In the genomic region with DNA sequence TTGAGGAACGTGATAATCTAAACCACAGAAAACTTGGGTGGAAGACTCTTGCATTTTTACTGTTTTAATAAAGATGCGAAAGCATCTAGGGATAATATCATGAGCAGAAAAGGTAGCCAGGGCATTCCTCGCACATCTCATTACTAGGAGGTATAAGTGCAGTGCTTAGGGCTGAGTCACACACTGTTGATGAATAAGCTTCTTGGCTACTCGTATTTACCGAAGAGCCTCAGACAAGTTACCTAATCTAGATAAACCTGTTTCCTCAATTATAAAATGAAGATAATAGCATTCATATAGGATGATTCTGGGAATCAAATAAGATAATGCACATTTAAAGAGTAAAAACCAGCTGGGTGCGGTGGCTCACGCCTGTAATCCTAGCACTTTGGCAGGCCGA, we compare ENCODE assay signal across 9 cellular contexts. TPM values are rescaled to one million over a fixed set of nuclear protein-coding genes. Genes with fewer than 3 reads are reported as not detected.
DNase-seq lines count a peak whose midpoint lies in the region; ATAC-seq and TF ChIP-seq lines count a peak whose summit lies in the region.
"Had no signal": no experiment of that assay in that cellular context is flagged by ENCODE, and none has a peak within 500 bp of the region (broad histone marks: within the 10 kb centered on the region; RNA-seq: fewer than 3 reads in every experiment).

No MANE protein-coding gene starts in this region.

- peaks cover 8% of the 10 kb centered on the region; the same call in 1 of the 2 replicates for H3K4me1 ChIP-seq in HUES6 (ENCODE audit: control insufficient read depth, insufficient read depth, low read length)
- no peaks in the 10 kb centered on the region for H3K4me1 ChIP-seq in testis

- 62 to 71% methylated on average over 8 of the region's 8 CpGs for WGBS in testis, 2 donors

- H3K9me3 ChIP-seq in HUES6 (ENCODE audit: control insufficient read depth, insufficient read depth, low read depth, low read length) (no peaks in the 10 kb centered on the region), testis (no peaks in the 10 kb centered on the region)

- TF ChIP-seq CTCF in Calu3 (IDR thresholded peaks at IDR 0.05; ENCODE audit: unreplicated experiment) (no peak), testis (IDR thresholded peaks at IDR 0.05) (no peak)

- peaks cover 21% of the 10 kb centered on the region for H3K27me3 ChIP-seq in HUES6 (ENCODE audit: control insufficient read depth, insufficient read depth, low read length)
- H3K27me3 ChIP-seq in testis = no peaks in the 10 kb centered on the region

- H3K36me3 ChIP-seq in HUES6 (ENCODE audit: control insufficient read depth, insufficient read depth, low read length) = peaks cover 22% of the 10 kb centered on the region
- no peaks in the 10 kb centered on the region for H3K36me3 ChIP-seq in testis (ENCODE audit: low read depth, missing control alignments)

- H3K4me3 ChIP-seq in HUES6 (ENCODE audit: low read depth, low read length) (peak overlapping the region; percentile 86; the same call in 1 of the 2 replicates), testis (peak overlapping the region in 1 of 2 donors; percentile 57)

- no peak overlapping the region for H3K27ac ChIP-seq in HUES6 (ENCODE audit: low read depth, low read length)
- no peak overlapping the region for H3K27ac ChIP-seq in testis

- no TSS peak for BruUV-seq in Calu3 (replicated peaks; lab: Mats Ljungman, UMichigan)

- H3K4me3 Mint-ChIP-seq in Calu3 (ENCODE audit: low read depth, unreplicated experiment) (peak overlapping the region; percentile 96), memory B cell (peak overlapping the region; percentile 96)

- ATAC-seq in memory B cell (ENCODE audit: low read depth) (no peak), GM18519 (IDR thresholded peaks at IDR 0.05; ENCODE audit: low FRiP score, unreplicated experiment) (no peak)

- DNase-seq in Calu3 (peak; percentile 60), amniotic epithelial cell (ENCODE audit: low read depth) (peak; percentile 52), memory B cell (ENCODE audit: low spot score in 2 of 2) (no peak), NCI-H345 (lab: John Stamatoyannopoulos, UW) (no peak), testis (no peak), hippocampal formation (lab: John Stamatoyannopoulos, UW) (no peak)

- H3K9me3 Mint-ChIP-seq in Calu3 (ENCODE audit: low read depth, unreplicated experiment) = no peaks in the 10 kb centered on the region
- no peaks in the 10 kb centered on the region for H3K9me3 Mint-ChIP-seq in memory B cell

- CTCF ChIA-PET in Calu3 (lab: Charles Lee) = interaction anchor here (0.5 to 2.5 kb wide), 7 partner anchors 19 to 279 kb away, joined by 3 to 27 read pairs (median 3); a partner anchor contains a TSS

- intact Hi-C loops in Calu3 (cut with micrococcal nuclease; ENCODE audit: unreplicated experiment) (loop anchor here (5.0 kb wide), 1 partner anchor 51 kb away; no protein-coding TSS in a partner anchor), testis (cut with DNase I; ENCODE audit: low total_unique reads) (no loop called here)

- TF ChIP-seq POLR2A in testis (IDR thresholded peaks at IDR 0.05) = no peak

- H3K27ac Mint-ChIP-seq in Calu3 (ENCODE audit: unreplicated experiment) (peak overlapping the region; percentile 80), memory B cell (peak overlapping the region; percentile 95)

- peaks cover 38% of the 10 kb centered on the region for H3K4me1 Mint-ChIP-seq in Calu3 (ENCODE audit: low read depth, unreplicated experiment)
- peaks cover 21% of the 10 kb centered on the region for H3K4me1 Mint-ChIP-seq in memory B cell

- H3K27me3 Mint-ChIP-seq in Calu3 (ENCODE audit: unreplicated experiment) = no peaks in the 10 kb centered on the region
- H3K27me3 Mint-ChIP-seq in memory B cell = no peaks in the 10 kb centered on the region

- H3K36me3 Mint-ChIP-seq in Calu3 (ENCODE audit: insufficient read depth, unreplicated experiment) = peaks cover 25% of the 10 kb centered on the region
- H3K36me3 Mint-ChIP-seq in memory B cell = peaks cover 2% of the 10 kb centered on the region

- no peak overlapping the region for H3K9ac ChIP-seq in HUES6 (ENCODE audit: low read length)

RNA-seq across cellular contexts. Expression of a gene that starts 0.8 kb away (rescaled TPM):
- total RNA-seq in Calu3 (2022) (4.3 and 4.5 TPM in 2 replicates), testis (1 to 10 TPM; 2.0 to 2.3 TPM)
- polyA plus RNA-seq in testis (ENCODE audit: insufficient read depth, low read depth, low replicate concordance) = 2.1 TPM
- total RNA-seq: left lobe of liver had no signal

RNA-seq across cellular contexts. Expression of a gene that starts 19.9 kb away (rescaled TPM):
- total RNA-seq in Calu3 (2022) = 71.7 and 72.9 TPM in 2 replicates
- total RNA-seq in testis = 10 to 100 TPM; 37.2 to 37.4 TPM
- polyA plus RNA-seq in testis (ENCODE audit: insufficient read depth, low read depth, low replicate concordance) = 46.0 TPM

RNA-seq across cellular contexts. Expression of a gene that starts 20.1 kb away (rescaled TPM):
- 74.5 and 78.9 TPM in 2 replicates for total RNA-seq in Calu3 (2022)
- total RNA-seq in testis = 10 to 100 TPM; 15.6 to 19.1 TPM
- polyA plus RNA-seq in testis (ENCODE audit: insufficient read depth, low read depth, low replicate concordance) = 67.7 TPM

Comparison
In these comparisons a context has a peak if more than half of its experiments do, and no peak if none do; other contexts are left out.
1. DNase-seq: peak in Calu3 (single experiment) and amniotic epithelial cell (single experiment); none in memory B cell (0 of 2), NCI-H345 (single experiment), testis (single experiment) and hippocampal formation (0 of 2).